In genomic region chr6:122839906-122840305, GRCh38 we compare ENCODE assay signal across 13 cellular contexts. TPM values are rescaled to one million over a fixed set of nuclear protein-coding genes. Genes with fewer than 3 reads are reported as not detected.
DNase-seq lines count a peak whose midpoint lies in the region; ATAC-seq, FAIRE-seq and TF ChIP-seq lines count a peak whose summit lies in the region.
"Had no signal": no experiment of that assay in that cellular context is flagged by ENCODE, and none has a peak within 500 bp of the region (broad histone marks: within the 10 kb centered on the region; RNA-seq: fewer than 3 reads in every experiment).

No MANE protein-coding gene starts in this region.

- H3K4me1 ChIP-seq in K562 (replicated peaks in 1 of 2; ENCODE audit: control insufficient read depth in 2 of 2, insufficient read depth in 2 of 2, low read length in 2 of 2): no peaks in the 10 kb centered on the region
- H3K4me1 ChIP-seq: BLaER1 treated with 17β-estradiol and CSF1 and Interleukin-3, amounts not matched to agents 10 nM and 100 nM; esophagus muscularis mucosa; gastroesophageal sphincter had no signal

- H4K20me1 ChIP-seq in K562 (replicated peaks; ENCODE audit: control insufficient read depth, insufficient read depth, low read length): no peaks in the 10 kb centered on the region
- H4K20me1 ChIP-seq: BLaER1 treated with 17β-estradiol and CSF1 and Interleukin-3, amounts not matched to agents 10 nM and 100 nM had no signal

- WGBS in K562 (ENCODE audit: insufficient coverage, low coverage, missing lambda C conversion rate): 4% methylated on average over 6 of the region's 8 CpGs

- ATAC-seq in GM19455 (IDR thresholded peaks at IDR 0.05; ENCODE audit: unreplicated experiment) (peak; percentile 13), HG03139 (IDR thresholded peaks at IDR 0.05; ENCODE audit: unreplicated experiment) (peak; percentile 15), K562 (peak; percentile 42), HG03196 (IDR thresholded peaks at IDR 0.05; ENCODE audit: unreplicated experiment) (no peak)
- ATAC-seq: gastroesophageal sphincter had no signal

- H2AFZ ChIP-seq in K562 (ENCODE audit: low read depth, low read length): no peak overlapping the region

- no peak for TF ChIP-seq RAD21 in K562 (CRISPR knock-in tag; conservative IDR thresholded peaks at IDR 0.05 in 1 of 2, IDR thresholded peaks at IDR 0.05 in 1 of 2)

- no peak overlapping the region for H3K4me2 ChIP-seq in K562 (ENCODE audit: insufficient read depth, low read length)
- H3K4me2 ChIP-seq: BLaER1 treated with 17β-estradiol and CSF1 and Interleukin-3, amounts not matched to agents 10 nM and 100 nM had no signal

- no peaks in the 10 kb centered on the region for H3K9me1 ChIP-seq in K562 (ENCODE audit: control insufficient read depth, insufficient read depth, low read length)

- H3K4me3 ChIP-seq in K562: no peak overlapping the region
- H3K4me3 ChIP-seq: BLaER1 treated with 17β-estradiol and CSF1 and Interleukin-3, amounts not matched to agents 10 nM and 100 nM; esophagus muscularis mucosa; gastroesophageal sphincter; thoracic aorta had no signal

- H3K27ac ChIP-seq in C4-2B (no peak overlapping the region), K562 (ENCODE audit: extremely low read depth, low read depth, low read length) (no peak overlapping the region)
- H3K27ac ChIP-seq: BLaER1 treated with 17β-estradiol and CSF1 and Interleukin-3, amounts not matched to agents 10 nM and 100 nM; esophagus muscularis mucosa; gastroesophageal sphincter; thoracic aorta had no signal

- intact Hi-C loops in K562 (cut with micrococcal nuclease): loop anchor here (1.0 to 5.0 kb wide), 6 partner anchors 51 to 458 kb away; partner anchors contain the start of gene SMPDL3A

- DNase-seq in K562 (ENCODE audit: extremely low read depth in 1 of 4, low spot score in 3 of 4) (no peak), COR-L47 (lab: John Stamatoyannopoulos, UW) (no peak), NCI-H1436 treated with DMSO at 0.1 percent for 48 hours (lab: John Stamatoyannopoulos, UW) (no peak), NCI-H82 treated with DMSO at 0.1 percent for 48 hours (lab: John Stamatoyannopoulos, UW; ENCODE audit: unreplicated experiment) (no peak)

- CTCF ChIA-PET in K562 (lab: Yijun Ruan, JAX; ENCODE audit: low intra/inter-chr PET ratio): interaction anchor here (1.1 to 3.4 kb wide), 3 partner anchors 96 to 110 kb away, joined by 4 to 34 read pairs (median 5); no protein-coding TSS in a partner anchor

- POLR2A ChIA-PET in K562 (lab: Yijun Ruan, JAX): no interaction called here

- TF ChIP-seq POLR2A in K562 (conservative IDR thresholded peaks at IDR 0.05): no peak

- no TSS peak for BruUV-seq in K562 (replicated peaks; lab: Mats Ljungman, UMichigan)

- in situ Hi-C loops in K562 (cut with MboI): loop anchor here (10.0 kb wide), 2 partner anchors 95 to 355 kb away; no protein-coding TSS in a partner anchor

- no peaks in the 10 kb centered on the region for H3K9me3 ChIP-seq in K562 (replicated peaks; ENCODE audit: control insufficient read depth, insufficient read depth, low read depth, low read length)
- H3K9me3 ChIP-seq: BLaER1 treated with 17β-estradiol and CSF1 and Interleukin-3, amounts not matched to agents 10 nM and 100 nM; esophagus muscularis mucosa; gastroesophageal sphincter; thoracic aorta had no signal

- TF ChIP-seq CTCF in C4-2B (conservative IDR thresholded peaks at IDR 0.05) (peak; percentile 33), K562 (IDR thresholded peaks at IDR 0.05 in 2 of 3, conservative IDR thresholded peaks at IDR 0.05 in 1 of 3; ENCODE audit: insufficient read depth in 2 of 3, low read depth in 1 of 3, low read length in 3 of 3) (no peak)

- no peak overlapping the region for H3K9ac ChIP-seq in K562 (ENCODE audit: insufficient read depth in 1 of 2, low read depth in 2 of 2, low read length in 2 of 2)
- H3K9ac ChIP-seq: BLaER1 treated with 17β-estradiol and CSF1 and Interleukin-3, amounts not matched to agents 10 nM and 100 nM had no signal

- H3K79me2 ChIP-seq in K562 (ENCODE audit: control insufficient read depth, insufficient read depth, low read length): no peaks in the 10 kb centered on the region

- TF ChIP-seq EP300 in K562 (IDR thresholded peaks at IDR 0.05; ENCODE audit: low read length): no peak

- no peaks in the 10 kb centered on the region for H3K36me3 ChIP-seq in K562 (ENCODE audit: control insufficient read depth, insufficient read depth, low read length)
- H3K36me3 ChIP-seq: BLaER1 treated with 17β-estradiol and CSF1 and Interleukin-3, amounts not matched to agents 10 nM and 100 nM; esophagus muscularis mucosa; gastroesophageal sphincter; thoracic aorta had no signal

- FAIRE-seq in K562 (lab: Jason Lieb, UNC): no peak
- FAIRE-seq: D721Med had no signal

- H3K27me3 ChIP-seq in K562 (ENCODE audit: control insufficient read depth in 2 of 2, insufficient read depth in 2 of 2, low read length in 2 of 2): peaks cover 4 to 9% of the 10 kb centered on the region in 2 experiments; a peak in 3 of 5 replicates
- H3K27me3 ChIP-seq: BLaER1 treated with 17β-estradiol and CSF1 and Interleukin-3, amounts not matched to agents 10 nM and 100 nM; gastroesophageal sphincter had no signal

TF ChIP-seq in K562, 482 proteins besides CTCF, POLR2A, EP300 and RAD21:
- TF ChIP-seq THRB (CRISPR knock-in tag; conservative IDR thresholded peaks at IDR 0.05) (no peak), NEUROD1 (IDR thresholded peaks at IDR 0.05; ENCODE audit: borderline replicate concordance, low read depth, low read length, partially characterized antibody) (no peak), MTA2 (IDR thresholded peaks at IDR 0.05; ENCODE audit: low read depth) (no peak), KAT8 (IDR thresholded peaks at IDR 0.05; ENCODE audit: low read depth) (no peak), COPS2 (conservative IDR thresholded peaks at IDR 0.05) (no peak)

RNA-seq across cellular contexts. Expression of gene SMPDL3A, which starts 50.8 kb away (rescaled TPM):
- 0.25 and 3.2 TPM in 2 replicates for total RNA-seq in K562 (2011; cell fraction: chromatin; rRNA removed; ENCODE audit: low replicate concordance)
- total RNA-seq in K562 (2011; cell fraction: nucleolus; rRNA removed): 0.17 and 0.53 TPM in 2 replicates
- total RNA-seq in K562 (2011; cell fraction: nucleoplasm; rRNA removed): 0.44 and 0.92 TPM in 2 replicates
- total RNA-seq in K562 (2014; rRNA removed) (0.23 and 0.53 TPM in 2 replicates), K562 (2014; rRNA removed; fragmentation: Illumina TruSeq; extraction: Trizol) (0.87 and 0.99 TPM in 2 replicates), K562 (2015; rRNA removed; fragmentation: Illumina TruSeq; extraction: Trizol) (0.49 and 0.54 TPM in 2 replicates), K562 (2021) (0.81 and 0.91 TPM in 2 replicates)
- polyA plus RNA-seq in K562 (2011; rRNA removed) (0.28 and 0.65 TPM in 2 replicates), K562 (2014; fragmentation: Illumina TruSeq; extraction: Trizol) (0.43 and 0.64 TPM in 2 replicates), K562 (2014; fragmentation: Nextera tagmentation; extraction: Ambion mirVana) (under 1 TPM; 0.14 to 0.27 TPM), K562 (2014; rRNA removed) (0.34 and 1.1 TPM in 2 replicates)
- polyA plus RNA-seq in K562 (2011; cell fraction: cytosol; rRNA removed): 0.22 and 0.63 TPM in 2 replicates
- 0.34 and 0.63 TPM in 2 replicates for polyA plus RNA-seq in K562 (2011; cell fraction: nucleus; rRNA removed)
- polyA plus RNA-seq in K562 (2012): 0.64 and 1.3 TPM in 2 replicates
- 0.25 and 0.45 TPM in 2 replicates for polyA minus RNA-seq in K562 (2011; rRNA and poly(A)+ RNA removed)
- polyA minus RNA-seq in K562 (2011; cell fraction: cytosol; rRNA and poly(A)+ RNA removed): not detected in 2 replicates
- polyA minus RNA-seq in K562 (2011; cell fraction: nucleus; rRNA and poly(A)+ RNA removed): 0.54 TPM in 1 of 2 replicates, not detected in the other
